In genomic region chr19:58386576-58387337, GRCh38 we compare ENCODE assay signal across 8 cellular contexts. TPM values are rescaled to one million over a fixed set of nuclear protein-coding genes. Genes with fewer than 3 reads are reported as not detected.
DNase-seq lines count a peak whose midpoint lies in the region; ATAC-seq, FAIRE-seq and TF ChIP-seq lines count a peak whose summit lies in the region.

RPS5 (plus strand) TSS chr19:58387269; CDS start chr19:58388138, 869 bp downstream.

- TF ChIP-seq CTCF in adrenal gland (IDR thresholded peaks at IDR 0.05) (peak in 1 of 6 experiments; percentile 9), heart right ventricle (IDR thresholded peaks at IDR 0.05) (no peak), upper lobe of left lung (IDR thresholded peaks at IDR 0.05) (no peak)

- peak; percentile 96 for TF ChIP-seq POLR2A in GM12892 (IDR thresholded peaks at IDR 0.05; ENCODE audit: low read depth, low read length)
- TF ChIP-seq POLR2A in adrenal gland (IDR thresholded peaks at IDR 0.05): peak; percentile 64 to 80
- TF ChIP-seq POLR2A in upper lobe of left lung (IDR thresholded peaks at IDR 0.05): peak in 3 of 4 donors; percentile 59 to 84 (median 72)

- peak; percentile 98 for FAIRE-seq in GM12892 (lab: Jason Lieb, UNC)

- H3K4me3 ChIP-seq in adrenal gland: peak within 1 kb of the TSS; percentile 74 to 88 (median 80)
- peak within 1 kb of the TSS; percentile 63 to 92 (median 86) for H3K4me3 ChIP-seq in heart right ventricle
- H3K4me3 ChIP-seq in upper lobe of left lung: peak within 1 kb of the TSS; percentile 56 to 93 (median 80)

- 0 to 1% (median 0%) methylated on average over 14 to 64 of the region's 64 CpGs for WGBS in adrenal gland, 4 donors
- WGBS in heart right ventricle, 2 donors: 0% methylated on average over 64 of the region's 64 CpGs
- WGBS in upper lobe of left lung, 2 donors: 0% methylated on average over 26 to 46 of the region's 64 CpGs

- intact Hi-C loops in adrenal gland (cut with DNase I): no loop called here
- intact Hi-C loops in heart right ventricle (cut with DNase I): loop anchor here in 2 of 10 donors (2.0 kb wide), 2 partner anchors 14 to 60 kb away; partner anchors contain the start of gene ZSCAN22 (in 1 of the 2)
- intact Hi-C loops in posterior cingulate gyrus (cut with DNase I): no loop called here

- H3K36me3 ChIP-seq in adrenal gland (replicated peaks in 1 of 2) (peaks cover 0 to 28% of the 10 kb centered on the region in 2 donors), heart right ventricle (peaks cover 0 to 40% (median 16%) of the 10 kb centered on the region in 9 donors), upper lobe of left lung (peaks cover 4 to 33% (median 16%) of the 10 kb centered on the region in 4 donors)

- TF ChIP-seq EP300 in upper lobe of left lung (IDR thresholded peaks at IDR 0.05): peak in 1 of 4 donors; percentile 20

- H3K9me3 ChIP-seq in adrenal gland (replicated peaks in 1 of 3) (no peaks in the 10 kb centered on the region), heart right ventricle (no peaks in the 10 kb centered on the region), upper lobe of left lung (no peaks in the 10 kb centered on the region)

- peak within 1 kb of the TSS; percentile 95 to 99 (median 97) for H3K27ac ChIP-seq in adrenal gland
- H3K27ac ChIP-seq in heart right ventricle: peak within 1 kb of the TSS; percentile 90 to 100 (median 98)
- H3K27ac ChIP-seq in upper lobe of left lung: peak within 1 kb of the TSS; percentile 90 to 98 (median 94)

- ATAC-seq in HG02852 (IDR thresholded peaks at IDR 0.05; ENCODE audit: unreplicated experiment) (peak; percentile 88), heart right ventricle (peak; percentile 93 to 98 (median 97)), upper lobe of left lung (ENCODE audit: low FRiP score in 2 of 2) (peak; percentile 96 to 97)

- DNase-seq in GM12892 (ENCODE audit: insufficient read length) (peak; percentile 99), NCI-H146 (lab: John Stamatoyannopoulos, UW) (peak; percentile 99), T-helper 1 cell (peak; percentile 94 to 99 (median 94)), adrenal gland (peak; percentile 94 to 99 (median 98)), heart right ventricle (peak; percentile 94 to 97), posterior cingulate gyrus (peak; percentile 94 to 99 (median 96)), upper lobe of left lung (peak; percentile 95 to 96)

- H3K27me3 ChIP-seq in adrenal gland: no peaks in the 10 kb centered on the region
- H3K27me3 ChIP-seq in heart right ventricle: no peaks in the 10 kb centered on the region
- H3K27me3 ChIP-seq in upper lobe of left lung: no peaks in the 10 kb centered on the region

- H3K4me1 ChIP-seq in adrenal gland (replicated peaks in 1 of 2) (peaks cover 27 to 32% of the 10 kb centered on the region in 2 donors), heart right ventricle (peaks cover 14 to 54% (median 35%) of the 10 kb centered on the region in 9 donors), upper lobe of left lung (peaks cover 25 to 49% (median 33%) of the 10 kb centered on the region in 4 donors)

RNA-seq across cellular contexts. Expression of gene RPS5, which starts in this region (rescaled TPM):
- 2,354 TPM for polyA plus RNA-seq in GM12892 (2012; ENCODE audit: missing spikeins)
- total RNA-seq in adrenal gland (1,000 to 10,000 TPM in 6 of 8 donors, 100 to 1,000 TPM in 2; 839 to 1,999 (median 1,158) TPM), heart right ventricle (100 to 1,000 TPM; 360 to 610 (median 413) TPM), upper lobe of left lung (1,000 to 10,000 TPM in 1 of 6 donors, 100 to 1,000 TPM in 5; 291 to 1,408 (median 829) TPM)
- polyA plus RNA-seq in adrenal gland (1,000 to 10,000 TPM in 1 of 3 donors, 100 to 1,000 TPM in 2; 555 to 1,093 (median 722) TPM), heart right ventricle (1,000 to 10,000 TPM in 1 of 2 donors, 100 to 1,000 TPM in 1; 430 to 2,053 TPM)

Comparison
In these comparisons a context has a peak if more than half of its experiments do, and no peak if none do; other contexts are left out.
1. Peak in every context shown above with its lines: DNase-seq, ATAC-seq, H3K4me3 ChIP-seq and H3K27ac ChIP-seq.